ENCODE assay signal across 1 cellular context in the genomic region with DNA sequence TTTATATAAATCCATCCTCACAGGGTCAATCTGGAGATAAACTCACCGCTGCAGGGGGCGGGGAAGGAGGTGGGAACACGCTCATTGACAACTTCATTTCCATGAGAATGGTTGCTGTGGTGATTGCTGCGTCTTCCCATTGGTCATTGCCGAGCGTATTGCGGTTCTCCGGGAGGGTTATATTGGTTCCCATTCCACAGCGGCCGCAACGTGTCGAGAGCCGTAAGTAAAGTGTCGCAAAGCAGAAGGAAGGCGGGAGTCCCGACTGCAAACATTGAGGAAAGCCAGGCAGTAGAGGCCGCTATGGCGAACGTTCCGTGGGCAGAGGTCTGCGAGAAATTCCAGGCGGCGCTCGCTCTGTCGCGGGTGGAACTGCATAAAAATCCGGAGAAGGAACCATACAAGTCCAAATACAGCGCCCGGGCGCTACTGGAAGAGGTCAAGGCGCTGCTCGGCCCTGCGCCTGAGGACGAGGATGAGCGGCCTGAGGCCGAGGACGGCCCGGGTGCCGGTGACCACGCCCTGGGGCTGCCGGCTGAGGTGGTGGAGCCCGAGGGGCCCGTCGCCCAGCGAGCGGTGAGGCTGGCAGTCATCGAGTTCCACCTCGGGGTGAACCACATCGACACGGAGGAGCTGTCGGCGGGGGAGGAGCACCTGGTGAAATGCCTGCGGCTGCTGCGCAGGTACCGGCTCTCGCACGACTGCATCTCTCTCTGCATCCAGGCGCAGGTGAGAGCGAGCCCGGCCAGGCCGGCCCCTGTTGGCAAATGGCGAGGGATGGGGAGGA.
TF ChIP-seq lines count a peak whose summit lies in the region.

A gene with protein sequence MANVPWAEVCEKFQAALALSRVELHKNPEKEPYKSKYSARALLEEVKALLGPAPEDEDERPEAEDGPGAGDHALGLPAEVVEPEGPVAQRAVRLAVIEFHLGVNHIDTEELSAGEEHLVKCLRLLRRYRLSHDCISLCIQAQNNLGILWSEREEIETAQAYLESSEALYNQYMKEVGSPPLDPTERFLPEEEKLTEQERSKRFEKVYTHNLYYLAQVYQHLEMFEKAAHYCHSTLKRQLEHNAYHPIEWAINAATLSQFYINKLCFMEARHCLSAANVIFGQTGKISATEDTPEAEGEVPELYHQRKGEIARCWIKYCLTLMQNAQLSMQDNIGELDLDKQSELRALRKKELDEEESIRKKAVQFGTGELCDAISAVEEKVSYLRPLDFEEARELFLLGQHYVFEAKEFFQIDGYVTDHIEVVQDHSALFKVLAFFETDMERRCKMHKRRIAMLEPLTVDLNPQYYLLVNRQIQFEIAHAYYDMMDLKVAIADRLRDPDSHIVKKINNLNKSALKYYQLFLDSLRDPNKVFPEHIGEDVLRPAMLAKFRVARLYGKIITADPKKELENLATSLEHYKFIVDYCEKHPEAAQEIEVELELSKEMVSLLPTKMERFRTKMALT (plus strand): TSS at position 274 of the 787 bp plus-strand sequence. CDS start 30 bp downstream, at position 304.

TF ChIP-seq in HepG2, 621 proteins besides CTCF, POLR2A, EP300 and RAD21 (continued from another document and continues in another):
- TF ChIP-seq, protein P1, sequence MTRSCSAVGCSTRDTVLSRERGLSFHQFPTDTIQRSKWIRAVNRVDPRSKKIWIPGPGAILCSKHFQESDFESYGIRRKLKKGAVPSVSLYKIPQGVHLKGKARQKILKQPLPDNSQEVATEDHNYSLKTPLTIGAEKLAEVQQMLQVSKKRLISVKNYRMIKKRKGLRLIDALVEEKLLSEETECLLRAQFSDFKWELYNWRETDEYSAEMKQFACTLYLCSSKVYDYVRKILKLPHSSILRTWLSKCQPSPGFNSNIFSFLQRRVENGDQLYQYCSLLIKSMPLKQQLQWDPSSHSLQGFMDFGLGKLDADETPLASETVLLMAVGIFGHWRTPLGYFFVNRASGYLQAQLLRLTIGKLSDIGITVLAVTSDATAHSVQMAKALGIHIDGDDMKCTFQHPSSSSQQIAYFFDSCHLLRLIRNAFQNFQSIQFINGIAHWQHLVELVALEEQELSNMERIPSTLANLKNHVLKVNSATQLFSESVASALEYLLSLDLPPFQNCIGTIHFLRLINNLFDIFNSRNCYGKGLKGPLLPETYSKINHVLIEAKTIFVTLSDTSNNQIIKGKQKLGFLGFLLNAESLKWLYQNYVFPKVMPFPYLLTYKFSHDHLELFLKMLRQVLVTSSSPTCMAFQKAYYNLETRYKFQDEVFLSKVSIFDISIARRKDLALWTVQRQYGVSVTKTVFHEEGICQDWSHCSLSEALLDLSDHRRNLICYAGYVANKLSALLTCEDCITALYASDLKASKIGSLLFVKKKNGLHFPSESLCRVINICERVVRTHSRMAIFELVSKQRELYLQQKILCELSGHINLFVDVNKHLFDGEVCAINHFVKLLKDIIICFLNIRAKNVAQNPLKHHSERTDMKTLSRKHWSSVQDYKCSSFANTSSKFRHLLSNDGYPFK (CRISPR knock-in tag; IDR thresholded peaks at IDR 0.05; ENCODE audit: borderline replicate concordance) = peak; percentile 90
- TF ChIP-seq SRSF9 (IDR thresholded peaks at IDR 0.05; ENCODE audit: borderline replicate concordance, insufficient read depth, low read depth, low read length, poor library complexity, severe bottlenecking) = no peak
- no peak for TF ChIP-seq ZNF354B (CRISPR knock-in tag; IDR thresholded peaks at IDR 0.05)
- no peak for TF ChIP-seq PLRG1 (conservative IDR thresholded peaks at IDR 0.05)
- TF ChIP-seq, protein P2, sequence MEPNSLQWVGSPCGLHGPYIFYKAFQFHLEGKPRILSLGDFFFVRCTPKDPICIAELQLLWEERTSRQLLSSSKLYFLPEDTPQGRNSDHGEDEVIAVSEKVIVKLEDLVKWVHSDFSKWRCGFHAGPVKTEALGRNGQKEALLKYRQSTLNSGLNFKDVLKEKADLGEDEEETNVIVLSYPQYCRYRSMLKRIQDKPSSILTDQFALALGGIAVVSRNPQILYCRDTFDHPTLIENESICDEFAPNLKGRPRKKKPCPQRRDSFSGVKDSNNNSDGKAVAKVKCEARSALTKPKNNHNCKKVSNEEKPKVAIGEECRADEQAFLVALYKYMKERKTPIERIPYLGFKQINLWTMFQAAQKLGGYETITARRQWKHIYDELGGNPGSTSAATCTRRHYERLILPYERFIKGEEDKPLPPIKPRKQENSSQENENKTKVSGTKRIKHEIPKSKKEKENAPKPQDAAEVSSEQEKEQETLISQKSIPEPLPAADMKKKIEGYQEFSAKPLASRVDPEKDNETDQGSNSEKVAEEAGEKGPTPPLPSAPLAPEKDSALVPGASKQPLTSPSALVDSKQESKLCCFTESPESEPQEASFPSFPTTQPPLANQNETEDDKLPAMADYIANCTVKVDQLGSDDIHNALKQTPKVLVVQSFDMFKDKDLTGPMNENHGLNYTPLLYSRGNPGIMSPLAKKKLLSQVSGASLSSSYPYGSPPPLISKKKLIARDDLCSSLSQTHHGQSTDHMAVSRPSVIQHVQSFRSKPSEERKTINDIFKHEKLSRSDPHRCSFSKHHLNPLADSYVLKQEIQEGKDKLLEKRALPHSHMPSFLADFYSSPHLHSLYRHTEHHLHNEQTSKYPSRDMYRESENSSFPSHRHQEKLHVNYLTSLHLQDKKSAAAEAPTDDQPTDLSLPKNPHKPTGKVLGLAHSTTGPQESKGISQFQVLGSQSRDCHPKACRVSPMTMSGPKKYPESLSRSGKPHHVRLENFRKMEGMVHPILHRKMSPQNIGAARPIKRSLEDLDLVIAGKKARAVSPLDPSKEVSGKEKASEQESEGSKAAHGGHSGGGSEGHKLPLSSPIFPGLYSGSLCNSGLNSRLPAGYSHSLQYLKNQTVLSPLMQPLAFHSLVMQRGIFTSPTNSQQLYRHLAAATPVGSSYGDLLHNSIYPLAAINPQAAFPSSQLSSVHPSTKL (CRISPR knock-in tag; IDR thresholded peaks at IDR 0.05) = 0 out of 2 replicates have a peak, but pooled peaks have one; percentile 56
- no peak for TF ChIP-seq ZNF713 (CRISPR knock-in tag; IDR thresholded peaks at IDR 0.05)
- TF ChIP-seq ZNF260 (CRISPR knock-in tag; IDR thresholded peaks at IDR 0.05; ENCODE audit: borderline replicate concordance, low read depth) = no peak
- no peak for TF ChIP-seq GABPA (IDR thresholded peaks at IDR 0.05; ENCODE audit: low read depth, low read length)
- TF ChIP-seq GABPA (CRISPR knock-in tag; IDR thresholded peaks at IDR 0.05; ENCODE audit: low read depth) = peak; percentile 56; the same call in 1 of the 2 replicates
- TF ChIP-seq ZNF160 (CRISPR knock-in tag; IDR thresholded peaks at IDR 0.05) = no peak
- no peak for TF ChIP-seq CHD4 (IDR thresholded peaks at IDR 0.05; ENCODE audit: borderline replicate concordance, low read length)
- TF ChIP-seq, protein P3, sequence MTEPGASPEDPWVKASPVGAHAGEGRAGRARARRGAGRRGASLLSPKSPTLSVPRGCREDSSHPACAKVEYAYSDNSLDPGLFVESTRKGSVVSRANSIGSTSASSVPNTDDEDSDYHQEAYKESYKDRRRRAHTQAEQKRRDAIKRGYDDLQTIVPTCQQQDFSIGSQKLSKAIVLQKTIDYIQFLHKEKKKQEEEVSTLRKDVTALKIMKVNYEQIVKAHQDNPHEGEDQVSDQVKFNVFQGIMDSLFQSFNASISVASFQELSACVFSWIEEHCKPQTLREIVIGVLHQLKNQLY (CRISPR knock-in tag; IDR thresholded peaks at IDR 0.05) = no peak
- peak; percentile 87 for TF ChIP-seq CAMTA2 (CRISPR knock-in tag; IDR thresholded peaks at IDR 0.05; ENCODE audit: borderline replicate concordance)
- TF ChIP-seq, protein P4, sequence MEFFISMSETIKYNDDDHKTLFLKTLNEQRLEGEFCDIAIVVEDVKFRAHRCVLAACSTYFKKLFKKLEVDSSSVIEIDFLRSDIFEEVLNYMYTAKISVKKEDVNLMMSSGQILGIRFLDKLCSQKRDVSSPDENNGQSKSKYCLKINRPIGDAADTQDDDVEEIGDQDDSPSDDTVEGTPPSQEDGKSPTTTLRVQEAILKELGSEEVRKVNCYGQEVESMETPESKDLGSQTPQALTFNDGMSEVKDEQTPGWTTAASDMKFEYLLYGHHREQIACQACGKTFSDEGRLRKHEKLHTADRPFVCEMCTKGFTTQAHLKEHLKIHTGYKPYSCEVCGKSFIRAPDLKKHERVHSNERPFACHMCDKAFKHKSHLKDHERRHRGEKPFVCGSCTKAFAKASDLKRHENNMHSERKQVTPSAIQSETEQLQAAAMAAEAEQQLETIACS (CRISPR knock-in tag; IDR thresholded peaks at IDR 0.05) = no peak
- TF ChIP-seq ELF3 (CRISPR knock-in tag; IDR thresholded peaks at IDR 0.05) = peak; percentile 76
- TF ChIP-seq GZF1 (CRISPR knock-in tag; IDR thresholded peaks at IDR 0.05) = no peak
- TF ChIP-seq ZNF34 (CRISPR knock-in tag; IDR thresholded peaks at IDR 0.05; ENCODE audit: borderline replicate concordance) = no peak
- no peak for TF ChIP-seq KLF15 (CRISPR knock-in tag; IDR thresholded peaks at IDR 0.05; ENCODE audit: borderline replicate concordance)
- 0 out of 2 replicates have a peak, but pooled peaks have one; percentile 17 for TF ChIP-seq NFKBIZ (CRISPR knock-in tag; IDR thresholded peaks at IDR 0.05)
- TF ChIP-seq PAX8 (CRISPR knock-in tag; IDR thresholded peaks at IDR 0.05; ENCODE audit: borderline replicate concordance) = no peak
- TF ChIP-seq NR2F2 (IDR thresholded peaks at IDR 0.05; ENCODE audit: borderline replicate concordance, low read depth) = no peak
- TF ChIP-seq, protein P5, sequence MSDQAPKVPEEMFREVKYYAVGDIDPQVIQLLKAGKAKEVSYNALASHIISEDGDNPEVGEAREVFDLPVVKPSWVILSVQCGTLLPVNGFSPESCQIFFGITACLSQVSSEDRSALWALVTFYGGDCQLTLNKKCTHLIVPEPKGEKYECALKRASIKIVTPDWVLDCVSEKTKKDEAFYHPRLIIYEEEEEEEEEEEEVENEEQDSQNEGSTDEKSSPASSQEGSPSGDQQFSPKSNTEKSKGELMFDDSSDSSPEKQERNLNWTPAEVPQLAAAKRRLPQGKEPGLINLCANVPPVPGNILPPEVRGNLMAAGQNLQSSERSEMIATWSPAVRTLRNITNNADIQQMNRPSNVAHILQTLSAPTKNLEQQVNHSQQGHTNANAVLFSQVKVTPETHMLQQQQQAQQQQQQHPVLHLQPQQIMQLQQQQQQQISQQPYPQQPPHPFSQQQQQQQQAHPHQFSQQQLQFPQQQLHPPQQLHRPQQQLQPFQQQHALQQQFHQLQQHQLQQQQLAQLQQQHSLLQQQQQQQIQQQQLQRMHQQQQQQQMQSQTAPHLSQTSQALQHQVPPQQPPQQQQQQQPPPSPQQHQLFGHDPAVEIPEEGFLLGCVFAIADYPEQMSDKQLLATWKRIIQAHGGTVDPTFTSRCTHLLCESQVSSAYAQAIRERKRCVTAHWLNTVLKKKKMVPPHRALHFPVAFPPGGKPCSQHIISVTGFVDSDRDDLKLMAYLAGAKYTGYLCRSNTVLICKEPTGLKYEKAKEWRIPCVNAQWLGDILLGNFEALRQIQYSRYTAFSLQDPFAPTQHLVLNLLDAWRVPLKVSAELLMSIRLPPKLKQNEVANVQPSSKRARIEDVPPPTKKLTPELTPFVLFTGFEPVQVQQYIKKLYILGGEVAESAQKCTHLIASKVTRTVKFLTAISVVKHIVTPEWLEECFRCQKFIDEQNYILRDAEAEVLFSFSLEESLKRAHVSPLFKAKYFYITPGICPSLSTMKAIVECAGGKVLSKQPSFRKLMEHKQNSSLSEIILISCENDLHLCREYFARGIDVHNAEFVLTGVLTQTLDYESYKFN (CRISPR knock-in tag; conservative IDR thresholded peaks at IDR 0.05) = peak; percentile 28; the same call in 1 of the 2 replicates
- peak; percentile 73; the same call in 1 of the 2 replicates for TF ChIP-seq ZNF441 (CRISPR knock-in tag; IDR thresholded peaks at IDR 0.05; ENCODE audit: borderline replicate concordance)
- peak; percentile 89; the same call in 1 of the 2 replicates for TF ChIP-seq ZSCAN30 (CRISPR knock-in tag; IDR thresholded peaks at IDR 0.05)
- TF ChIP-seq ZNF615 (CRISPR knock-in tag; IDR thresholded peaks at IDR 0.05; ENCODE audit: borderline replicate concordance) = peak; percentile 86; the same call in 1 of the 2 replicates
- 0 out of 2 replicates have a peak, but pooled peaks have one; percentile 60 for TF ChIP-seq ZNF674 (CRISPR knock-in tag; IDR thresholded peaks at IDR 0.05; ENCODE audit: low read depth)
- TF ChIP-seq KAT7 (CRISPR knock-in tag; IDR thresholded peaks at IDR 0.05; ENCODE audit: borderline replicate concordance) = peak; percentile 42; the same call in 1 of the 2 replicates
- TF ChIP-seq, protein P6, sequence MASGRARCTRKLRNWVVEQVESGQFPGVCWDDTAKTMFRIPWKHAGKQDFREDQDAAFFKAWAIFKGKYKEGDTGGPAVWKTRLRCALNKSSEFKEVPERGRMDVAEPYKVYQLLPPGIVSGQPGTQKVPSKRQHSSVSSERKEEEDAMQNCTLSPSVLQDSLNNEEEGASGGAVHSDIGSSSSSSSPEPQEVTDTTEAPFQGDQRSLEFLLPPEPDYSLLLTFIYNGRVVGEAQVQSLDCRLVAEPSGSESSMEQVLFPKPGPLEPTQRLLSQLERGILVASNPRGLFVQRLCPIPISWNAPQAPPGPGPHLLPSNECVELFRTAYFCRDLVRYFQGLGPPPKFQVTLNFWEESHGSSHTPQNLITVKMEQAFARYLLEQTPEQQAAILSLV (CRISPR knock-in tag; IDR thresholded peaks at IDR 0.05; ENCODE audit: borderline replicate concordance) = no peak; the same call in 1 of the 2 replicates
- TF ChIP-seq NR1H2 (CRISPR knock-in tag; IDR thresholded peaks at IDR 0.05; ENCODE audit: borderline replicate concordance, low read depth) = no peak
- TF ChIP-seq, protein P7, sequence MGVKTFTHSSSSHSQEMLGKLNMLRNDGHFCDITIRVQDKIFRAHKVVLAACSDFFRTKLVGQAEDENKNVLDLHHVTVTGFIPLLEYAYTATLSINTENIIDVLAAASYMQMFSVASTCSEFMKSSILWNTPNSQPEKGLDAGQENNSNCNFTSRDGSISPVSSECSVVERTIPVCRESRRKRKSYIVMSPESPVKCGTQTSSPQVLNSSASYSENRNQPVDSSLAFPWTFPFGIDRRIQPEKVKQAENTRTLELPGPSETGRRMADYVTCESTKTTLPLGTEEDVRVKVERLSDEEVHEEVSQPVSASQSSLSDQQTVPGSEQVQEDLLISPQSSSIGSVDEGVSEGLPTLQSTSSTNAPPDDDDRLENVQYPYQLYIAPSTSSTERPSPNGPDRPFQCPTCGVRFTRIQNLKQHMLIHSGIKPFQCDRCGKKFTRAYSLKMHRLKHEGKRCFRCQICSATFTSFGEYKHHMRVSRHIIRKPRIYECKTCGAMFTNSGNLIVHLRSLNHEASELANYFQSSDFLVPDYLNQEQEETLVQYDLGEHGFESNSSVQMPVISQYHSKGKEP (CRISPR knock-in tag; IDR thresholded peaks at IDR 0.05) = no peak
- TF ChIP-seq TEAD2 (CRISPR knock-in tag; IDR thresholded peaks at IDR 0.05) = peak; percentile 64; the same call in 1 of the 2 replicates
- TF ChIP-seq TBP (CRISPR knock-in tag; IDR thresholded peaks at IDR 0.05) = no peak
- TF ChIP-seq SYNCRIP (IDR thresholded peaks at IDR 0.05; ENCODE audit: insufficient read depth, low read depth, low read length) = no peak
- TF ChIP-seq CBX1 (IDR thresholded peaks at IDR 0.05; ENCODE audit: low read depth) = no peak
